In the genomic region with DNA sequence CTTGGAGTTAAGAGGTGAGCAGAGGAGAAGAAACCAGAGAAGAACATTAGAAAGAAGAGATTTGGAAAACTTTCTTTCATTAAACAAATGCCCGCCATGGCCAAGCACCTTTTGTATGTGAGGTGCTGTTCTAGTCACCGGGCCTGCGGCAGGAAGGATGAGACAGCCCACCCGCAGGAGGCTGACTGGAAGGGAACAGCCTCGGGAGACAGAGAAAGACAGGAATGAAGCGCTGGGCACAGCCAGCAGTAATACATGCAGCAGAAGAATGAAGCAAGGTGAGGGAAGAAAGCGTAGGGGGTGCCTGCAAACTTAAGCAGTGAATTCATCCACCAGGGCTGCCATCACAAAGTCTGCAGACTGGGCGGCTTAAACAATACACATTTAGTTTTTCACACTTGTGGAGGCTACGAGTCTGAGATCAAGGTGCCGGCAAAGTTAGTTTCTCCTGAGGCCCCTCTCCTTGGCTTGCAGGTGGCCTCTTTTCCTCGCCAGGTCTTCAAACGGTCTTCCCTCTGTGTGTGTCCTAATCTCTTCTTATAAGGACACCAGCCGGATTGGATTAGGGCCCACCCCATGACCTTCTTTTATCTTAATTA, we compare ENCODE assay signal across 1 cellular context.
TF ChIP-seq lines count a peak whose summit lies in the region.

No MANE protein-coding gene starts in this region.

TF ChIP-seq in GM23338, 12 proteins besides CTCF, POLR2A, EP300 and RAD21 (continued from another document):
- TF ChIP-seq ZNF462 (CRISPR knock-in tag; IDR thresholded peaks at IDR 0.05) = no peak
- TF ChIP-seq, protein P1, sequence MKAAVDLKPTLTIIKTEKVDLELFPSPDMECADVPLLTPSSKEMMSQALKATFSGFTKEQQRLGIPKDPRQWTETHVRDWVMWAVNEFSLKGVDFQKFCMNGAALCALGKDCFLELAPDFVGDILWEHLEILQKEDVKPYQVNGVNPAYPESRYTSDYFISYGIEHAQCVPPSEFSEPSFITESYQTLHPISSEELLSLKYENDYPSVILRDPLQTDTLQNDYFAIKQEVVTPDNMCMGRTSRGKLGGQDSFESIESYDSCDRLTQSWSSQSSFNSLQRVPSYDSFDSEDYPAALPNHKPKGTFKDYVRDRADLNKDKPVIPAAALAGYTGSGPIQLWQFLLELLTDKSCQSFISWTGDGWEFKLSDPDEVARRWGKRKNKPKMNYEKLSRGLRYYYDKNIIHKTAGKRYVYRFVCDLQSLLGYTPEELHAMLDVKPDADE (IDR thresholded peaks at IDR 0.05) = no peak
- no peak for TF ChIP-seq STAT1 (IDR thresholded peaks at IDR 0.05; ENCODE audit: unreplicated experiment)
- TF ChIP-seq EZH2 (IDR thresholded peaks at IDR 0.05; ENCODE audit: low read depth, unreplicated experiment) = no peak
- TF ChIP-seq ZNF331 (CRISPR knock-in tag; IDR thresholded peaks at IDR 0.05; ENCODE audit: low read depth) = no peak
- no peak for TF ChIP-seq REST (IDR thresholded peaks at IDR 0.05; ENCODE audit: unreplicated experiment)
- TF ChIP-seq ZNF114 (CRISPR knock-in tag; IDR thresholded peaks at IDR 0.05) = no peak
- TF ChIP-seq NANOG (IDR thresholded peaks at IDR 0.05; ENCODE audit: borderline replicate concordance) = no peak
- no peak for TF ChIP-seq POLR2AphosphoS5 (IDR thresholded peaks at IDR 0.05; ENCODE audit: low read depth)
- no peak for TF ChIP-seq EZH2phosphoT487 (IDR thresholded peaks at IDR 0.05; ENCODE audit: unreplicated experiment)
- TF ChIP-seq JUNB (IDR thresholded peaks at IDR 0.05; ENCODE audit: unreplicated experiment) = no peak
